20 cellular contexts compared by ENCODE assay signal in the genomic region with DNA sequence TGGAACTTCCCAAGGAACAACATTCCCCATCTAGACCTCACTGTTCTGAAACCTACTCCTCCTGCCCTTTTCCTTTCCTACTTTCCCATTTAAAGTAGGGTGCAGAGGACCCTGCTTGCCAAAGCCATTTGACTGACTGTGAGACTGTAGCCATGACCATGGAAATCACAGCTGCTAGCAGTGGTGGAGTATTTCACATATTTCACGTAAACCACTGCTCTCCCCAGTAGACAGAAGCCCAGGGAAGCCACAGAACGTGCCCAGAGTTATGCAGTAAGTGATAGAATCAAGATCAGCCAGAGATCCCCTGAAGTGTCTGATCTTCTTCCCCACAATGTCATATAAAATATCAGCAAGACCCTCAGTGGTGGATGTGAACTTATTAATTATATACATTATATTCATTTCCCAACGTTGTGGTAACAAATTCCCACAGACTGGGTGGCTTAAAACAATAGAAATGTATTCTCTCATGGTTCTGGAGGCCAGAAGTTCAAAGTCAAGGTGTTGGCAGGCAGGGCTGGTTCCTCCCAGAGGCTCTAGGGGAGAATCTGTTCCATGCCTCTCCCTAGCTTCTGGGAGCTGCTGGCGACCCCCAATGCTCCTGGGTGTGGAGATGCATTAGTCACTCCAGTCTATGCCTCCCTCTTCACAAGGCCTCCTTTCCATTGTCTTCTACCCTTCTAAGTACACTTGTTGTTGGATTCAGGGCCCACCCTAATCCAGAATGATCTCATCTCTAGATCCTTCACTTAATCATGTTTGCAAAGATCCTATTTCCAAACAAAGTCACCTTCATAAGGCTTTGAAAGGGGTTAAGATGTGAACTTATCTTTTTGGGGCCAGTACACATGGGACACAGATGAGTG. TPM values are rescaled to one million over a fixed set of nuclear protein-coding genes. Genes with fewer than 3 reads are reported as not detected.
A peak's percentile ranks its signal among the peaks of the same experiment; 100 is the strongest.
DNase-seq lines count a peak whose midpoint lies in the region; FAIRE-seq and TF ChIP-seq lines count a peak whose summit lies in the region.
"Had no signal": no experiment of that assay in that cellular context is flagged by ENCODE, and none has a peak within 500 bp of the region (broad histone marks: within the 10 kb centered on the region; RNA-seq: fewer than 3 reads in every experiment).

No MANE protein-coding gene starts in this region.

- no peaks in the 10 kb centered on the region for H3K27me3 Mint-ChIP-seq in astrocyte (ENCODE audit: low read depth, unreplicated experiment)
- H3K27me3 Mint-ChIP-seq: naive B cell had no signal

- H3K4me3 Mint-ChIP-seq in astrocyte (ENCODE audit: unreplicated experiment), result no peak overlapping the region
- H3K4me3 Mint-ChIP-seq: endodermal cell had no signal

- H3K4me1 Mint-ChIP-seq in astrocyte (ENCODE audit: low read depth, unreplicated experiment), result peaks cover 26% of the 10 kb centered on the region

- H3K9me3 ChIP-seq in astrocyte (ENCODE audit: insufficient read depth, low read depth, low read length) (no peaks in the 10 kb centered on the region), osteoblast (ENCODE audit: low read depth, low read length) (no peaks in the 10 kb centered on the region)
- H3K9me3 ChIP-seq: ovary, SK-N-SH, vagina had no signal

- in situ Hi-C loops in brain microvascular endothelial cell (cut with HindIII; ENCODE audit: low pct_ligation_motif_present, low sequenced_read_pairs), result no loop called here

- no peaks in the 10 kb centered on the region for H3K36me3 ChIP-seq in astrocyte (ENCODE audit: insufficient read depth, low read length)
- H3K36me3 ChIP-seq in osteoblast (ENCODE audit: insufficient read depth, low read length), result no peaks in the 10 kb centered on the region
- no peaks in the 10 kb centered on the region for H3K36me3 ChIP-seq in brain microvascular endothelial cell (replicated peaks)
- H3K36me3 ChIP-seq: ovary, vagina had no signal

- DNase-seq in NCI-H2029 (lab: John Stamatoyannopoulos, UW) (peak; percentile 14), astrocyte (ENCODE audit: low read depth) (peak; percentile 27), osteoblast (ENCODE audit: insufficient read length, low spot score, missing footprints) (peak; percentile 9), SKM-1 (lab: John Stamatoyannopoulos, UW; ENCODE audit: unreplicated experiment) (no peak), brain microvascular endothelial cell (no peak)
- DNase-seq: activated CD4-positive, alpha-beta T cell treated with anti-CD3 and anti-CD28 coated beads for 1 hour; activated gamma-delta T cell; DND-41; endodermal cell; Kasumi-1; naive B cell; ovary; SK-N-SH; stimulated activated CD4-positive, alpha-beta T cell treated with anti-CD3 and anti-CD28 coated beads, Interleukin-2, amount 100 ng/mL, for 24 hours; T1000 had no signal

- H3K27ac Mint-ChIP-seq in astrocyte (ENCODE audit: unreplicated experiment), result no peak overlapping the region
- H3K27ac Mint-ChIP-seq: endodermal cell had no signal

- H4K20me1 ChIP-seq in astrocyte (ENCODE audit: insufficient read depth, low read length), result no peaks in the 10 kb centered on the region
- H4K20me1 ChIP-seq in osteoblast (ENCODE audit: insufficient read depth, low read length), result no peaks in the 10 kb centered on the region

- H3K4me1 ChIP-seq in astrocyte (ENCODE audit: insufficient read depth, low read length) (peaks cover 10% of the 10 kb centered on the region), osteoblast (ENCODE audit: insufficient read depth, low read length) (peaks cover 6% of the 10 kb centered on the region)

- FAIRE-seq in astrocyte (lab: Jason Lieb, UNC), result no peak
- FAIRE-seq: islet of Langerhans had no signal

- H2AFZ ChIP-seq in astrocyte (ENCODE audit: low read depth, low read length) (no peak overlapping the region), osteoblast (ENCODE audit: low read length) (no peak overlapping the region)

- H3K9ac ChIP-seq in astrocyte (ENCODE audit: low read length), result no peak overlapping the region
- H3K9ac ChIP-seq: SK-N-SH had no signal

- H3K79me2 ChIP-seq in astrocyte (ENCODE audit: insufficient read depth, low read length) (no peaks in the 10 kb centered on the region), osteoblast (ENCODE audit: insufficient read depth, low read length) (no peaks in the 10 kb centered on the region)

- peaks cover 2% of the 10 kb centered on the region for H3K9me3 Mint-ChIP-seq in astrocyte (ENCODE audit: unreplicated experiment)
- H3K9me3 Mint-ChIP-seq: endodermal cell, naive B cell had no signal

- H3K27ac ChIP-seq in astrocyte (ENCODE audit: low read depth, low read length), result no peak overlapping the region
- H3K27ac ChIP-seq in osteoblast (ENCODE audit: low read depth, low read length), result no peak overlapping the region
- H3K27ac ChIP-seq in brain microvascular endothelial cell, result no peak overlapping the region
- H3K27ac ChIP-seq: ovary, vagina had no signal

- TF ChIP-seq CTCF in astrocyte (IDR thresholded peaks at IDR 0.05; ENCODE audit: insufficient read depth, low read depth, low read length), result no peak
- TF ChIP-seq CTCF in osteoblast (IDR thresholded peaks at IDR 0.05; ENCODE audit: extremely low read depth, low read depth, low read length), result no peak
- no peak for TF ChIP-seq CTCF in brain microvascular endothelial cell (IDR thresholded peaks at IDR 0.05; ENCODE audit: low read depth, low read length, missing control alignments)

- no peaks in the 10 kb centered on the region for H3K27me3 ChIP-seq in astrocyte (ENCODE audit: insufficient read depth, low read length)
- no peaks in the 10 kb centered on the region for H3K27me3 ChIP-seq in osteoblast (ENCODE audit: insufficient read depth, low read length)
- no peaks in the 10 kb centered on the region for H3K27me3 ChIP-seq in brain microvascular endothelial cell (replicated peaks)
- H3K27me3 ChIP-seq: ovary, vagina had no signal

- no peak overlapping the region for H3K4me3 ChIP-seq in astrocyte (ENCODE audit: insufficient read depth, low read depth, low read length)
- no peak overlapping the region for H3K4me3 ChIP-seq in osteoblast (ENCODE audit: insufficient read depth, low read length)
- no peak overlapping the region for H3K4me3 ChIP-seq in brain microvascular endothelial cell (ENCODE audit: low read depth, low read length)
- H3K4me3 ChIP-seq: lung, ovary, vagina had no signal

- no peak overlapping the region for H3K4me2 ChIP-seq in astrocyte (ENCODE audit: low read length)
- no peak overlapping the region for H3K4me2 ChIP-seq in osteoblast (ENCODE audit: insufficient read depth, low read length)
- H3K4me2 ChIP-seq: SK-N-SH had no signal

- H3K36me3 Mint-ChIP-seq in astrocyte (ENCODE audit: low read depth, unreplicated experiment), result no peaks in the 10 kb centered on the region
- H3K36me3 Mint-ChIP-seq: naive B cell had no signal

RNA-seq across cellular contexts. Expression of a gene that starts 20.7 kb away (rescaled TPM):
- total RNA-seq in astrocyte, result not detected in 2 replicates
- total RNA-seq in osteoblast, result not detected in 2 replicates
- total RNA-seq: cerebellum, endodermal cell, lung, ovary, RPMI7951, vagina had no signal

RNA-seq across cellular contexts. Expression of a gene that starts 25.6 kb away (rescaled TPM):
- total RNA-seq in astrocyte (not detected in 2 replicates), osteoblast (not detected in 2 replicates)
- total RNA-seq: cerebellum, endodermal cell, lung, ovary, RPMI7951, vagina had no signal

RNA-seq across cellular contexts. Expression of a gene that starts 28.4 kb away (rescaled TPM):
- not detected in 2 replicates for total RNA-seq in astrocyte
- not detected in 2 replicates for total RNA-seq in osteoblast
- total RNA-seq: cerebellum, endodermal cell, lung, ovary, RPMI7951, vagina had no signal

RNA-seq across cellular contexts. Expression of a gene that starts 32.8 kb away (rescaled TPM):
- total RNA-seq in astrocyte (not detected in 2 replicates), osteoblast (not detected in 2 replicates)
- total RNA-seq: cerebellum, endodermal cell, lung, ovary, RPMI7951, vagina had no signal

RNA-seq across cellular contexts. Expression of a gene that starts 43.4 kb away (rescaled TPM):
- total RNA-seq in astrocyte (6.9 and 7.8 TPM in 2 replicates), osteoblast (1.4 and 1.8 TPM in 2 replicates)

Comparison
In these comparisons a context has a peak if more than half of its experiments do, and no peak if none do; other contexts are left out.
1. DNase-seq: peak in NCI-H2029 (single experiment), astrocyte (single experiment) and osteoblast (single experiment); none in SKM-1 (single experiment) and brain microvascular endothelial cell (single experiment).